ENCODE assay signal across 8 cellular contexts in the genomic region with DNA sequence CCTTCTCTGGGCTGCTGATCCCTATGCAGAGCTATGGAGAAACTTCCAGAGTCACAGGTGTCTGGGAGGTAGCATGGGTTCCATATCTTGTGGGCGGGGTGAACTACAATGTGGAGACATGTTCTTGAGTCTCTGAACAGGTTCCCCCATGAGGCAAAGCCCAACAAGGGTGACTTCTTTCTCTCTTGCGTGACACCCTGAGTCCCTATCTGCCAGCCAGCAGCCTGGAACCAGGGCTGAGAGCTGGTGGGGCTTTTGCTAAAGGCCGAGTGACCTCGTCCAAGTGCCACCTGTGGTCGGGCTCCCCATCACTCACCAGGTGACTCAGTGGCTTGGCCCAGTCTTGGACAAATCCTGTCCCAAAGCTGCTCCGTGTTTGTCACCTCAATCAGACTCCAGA.
"Had no signal": no experiment of that assay in that cellular context is flagged by ENCODE, and none has a peak within 500 bp of the region (broad histone marks: within the 10 kb centered on the region; RNA-seq: fewer than 3 reads in every experiment).

No MANE protein-coding gene starts in this region.

- H3K4me3 ChIP-seq: GM23248 had no signal

- H3K27ac ChIP-seq: GM23248, HL-60 had no signal

- DNase-seq: GM23248, GOT3, H7, HCEC 1CT, HFFc6, KBM-7 had no signal

- ATAC-seq: HepG2 had no signal
